8 cellular contexts compared by ENCODE assay signal in genomic region chr19:46603195-46603637, GRCh38. TPM values are rescaled to one million over a fixed set of nuclear protein-coding genes. Genes with fewer than 3 reads are reported as not detected.
DNase-seq lines count a peak whose midpoint lies in the region; ATAC-seq and TF ChIP-seq lines count a peak whose summit lies in the region.

No MANE protein-coding gene starts in this region.

- H3K4me1 ChIP-seq in Karpas-422 (ENCODE audit: low read length), result peaks cover 22% of the 10 kb centered on the region

- H3K27ac ChIP-seq in Karpas-422 (ENCODE audit: low read length) (no peak overlapping the region), coronary artery (peak overlapping the region; percentile 98 to 99)

- peaks cover 11% of the 10 kb centered on the region for H3K9me3 ChIP-seq in Karpas-422 (ENCODE audit: low read length)

- peak overlapping the region; percentile 100 for H3K9ac ChIP-seq in Karpas-422 (ENCODE audit: low read length)

- no peak overlapping the region for H2AFZ ChIP-seq in Karpas-422 (ENCODE audit: low read length)

- H3K4me3 ChIP-seq in Karpas-422 (ENCODE audit: low read length) (peak overlapping the region; percentile 98), coronary artery (peak overlapping the region; percentile 99)

- peaks cover 5% of the 10 kb centered on the region; the same call in 1 of the 2 replicates for H3K27me3 ChIP-seq in Karpas-422 (ENCODE audit: low read length)

- H4K20me1 ChIP-seq in Karpas-422 (ENCODE audit: insufficient read depth, low read depth, low read length), result peaks cover 30% of the 10 kb centered on the region; the same call in 1 of the 2 replicates

- peaks cover 40% of the 10 kb centered on the region for H3K79me2 ChIP-seq in Karpas-422 (ENCODE audit: low read length)

- peak overlapping the region in 6 of 7 donors; percentile 12 to 100 (median 67) for H3K27ac Mint-ChIP-seq in CD14-positive monocyte
- H3K27ac Mint-ChIP-seq in natural killer cell treated with Interleukin-12 subunit alpha and Interleukin-12 subunit beta and Interleukin-15 and Interleukin-18, amount 100 ng/mL, for 72 hours, result peak overlapping the region; percentile 99

- H3K27me3 Mint-ChIP-seq in CD14-positive monocyte (ENCODE audit: low read depth in 3 of 3), result peaks cover 5 to 8% (median 8%) of the 10 kb centered on the region in 3 donors
- no peaks in the 10 kb centered on the region for H3K27me3 Mint-ChIP-seq in natural killer cell treated with Interleukin-12 subunit alpha and Interleukin-12 subunit beta and Interleukin-15 and Interleukin-18, amount 100 ng/mL, for 72 hours

- DNase-seq in CD14-positive monocyte (ENCODE audit: low spot score) (no peak), Karpas-422 (peak; percentile 35), coronary artery (ENCODE audit: low spot score) (no peak), SIG-M5 treated with dmso at 0.1 percent for 504 hours (lab: John Stamatoyannopoulos, UW; ENCODE audit: unreplicated experiment) (no peak), EL (no peak)
- DNase-seq in natural killer cell treated with Interleukin-12 subunit alpha and Interleukin-12 subunit beta and Interleukin-15 and Interleukin-18, amount 100 ng/mL, for 72 hours (ENCODE audit: low spot score), result peak; percentile 44
- no peak for DNase-seq in effector CD8-positive, alpha-beta T cell (lab: John Stamatoyannopoulos, UW)

- H3K4me3 Mint-ChIP-seq in CD14-positive monocyte, result peak overlapping the region; percentile 23 to 95
- peak overlapping the region; percentile 94 for H3K4me3 Mint-ChIP-seq in natural killer cell treated with Interleukin-12 subunit alpha and Interleukin-12 subunit beta and Interleukin-15 and Interleukin-18, amount 100 ng/mL, for 72 hours

- H3K4me1 Mint-ChIP-seq in CD14-positive monocyte, result peaks cover 39% of the 10 kb centered on the region
- H3K4me1 Mint-ChIP-seq in natural killer cell treated with Interleukin-12 subunit alpha and Interleukin-12 subunit beta and Interleukin-15 and Interleukin-18, amount 100 ng/mL, for 72 hours (ENCODE audit: low read depth in 2 of 2), result peaks cover 27 to 31% of the 10 kb centered on the region in 2 donors

- peak overlapping the region; percentile 86 for H3K4me2 ChIP-seq in Karpas-422 (ENCODE audit: low read depth, low read length, poor library complexity, severe bottlenecking)

- no peak for TF ChIP-seq CTCF in CD14-positive monocyte (IDR thresholded peaks at IDR 0.05)
- no peak for TF ChIP-seq CTCF in coronary artery (IDR thresholded peaks at IDR 0.05)

- peaks cover 37 to 42% of the 10 kb centered on the region in 2 donors for H3K36me3 Mint-ChIP-seq in CD14-positive monocyte
- peaks cover 20% of the 10 kb centered on the region for H3K36me3 Mint-ChIP-seq in natural killer cell treated with Interleukin-12 subunit alpha and Interleukin-12 subunit beta and Interleukin-15 and Interleukin-18, amount 100 ng/mL, for 72 hours

- peaks cover 4 to 14% (median 11%) of the 10 kb centered on the region in 7 donors for H3K9me3 Mint-ChIP-seq in CD14-positive monocyte
- H3K9me3 Mint-ChIP-seq in natural killer cell treated with Interleukin-12 subunit alpha and Interleukin-12 subunit beta and Interleukin-15 and Interleukin-18, amount 100 ng/mL, for 72 hours, result no peaks in the 10 kb centered on the region

- no peaks in the 10 kb centered on the region for H3K9me2 ChIP-seq in Karpas-422 (replicated peaks; ENCODE audit: insufficient read depth, low read length)

- H3K36me3 ChIP-seq in Karpas-422 (ENCODE audit: insufficient read depth, low read length), result peaks cover 16% of the 10 kb centered on the region

- intact Hi-C loops in CD14-positive monocyte (cut with micrococcal nuclease), result loop anchor here in 1 of 2 donors (10.0 kb wide), 1 partner anchor 48 kb away; no protein-coding TSS in a partner anchor

- no peak for ATAC-seq in natural killer cell treated with Interleukin-12 subunit alpha and Interleukin-12 subunit beta and Interleukin-15 and Interleukin-18, amount 100 ng/mL, for 72 hours
- no peak for ATAC-seq in HG02870 (IDR thresholded peaks at IDR 0.05; ENCODE audit: unreplicated experiment)

RNA-seq across cellular contexts. Expression of gene CALM3, which starts 2.1 kb away (rescaled TPM):
- polyA plus RNA-seq in CD14-positive monocyte, result 100 to 1,000 TPM; 165 to 177 TPM
- 103 and 122 TPM in 2 replicates for total RNA-seq in Karpas-422 (2014; rRNA removed; shearing (Covaris generic); ENCODE audit: low replicate concordance)
- 100 to 1,000 TPM; 305 to 309 TPM for total RNA-seq in natural killer cell treated with Interleukin-12 subunit alpha and Interleukin-12 subunit beta and Interleukin-15 and Interleukin-18, amount 100 ng/mL, for 72 hours

RNA-seq across cellular contexts. Expression of gene PTGIR, which starts 21.7 kb away (rescaled TPM):
- polyA plus RNA-seq in CD14-positive monocyte, result 10 to 100 TPM; 12.8 to 14.1 TPM
- not detected in 2 replicates for total RNA-seq in Karpas-422 (2014; rRNA removed; shearing (Covaris generic); ENCODE audit: low replicate concordance)
- total RNA-seq in natural killer cell treated with Interleukin-12 subunit alpha and Interleukin-12 subunit beta and Interleukin-15 and Interleukin-18, amount 100 ng/mL, for 72 hours, result 1 to 10 TPM in 1 of 2 donors, under 1 TPM in 1; 0.31 to 1.7 TPM

RNA-seq across cellular contexts. Expression of gene GNG8, which starts 32.8 kb away (rescaled TPM):
- polyA plus RNA-seq in CD14-positive monocyte, result not detected
- total RNA-seq in Karpas-422 (2014; rRNA removed; shearing (Covaris generic); ENCODE audit: low replicate concordance), result not detected in 2 replicates
- total RNA-seq in natural killer cell treated with Interleukin-12 subunit alpha and Interleukin-12 subunit beta and Interleukin-15 and Interleukin-18, amount 100 ng/mL, for 72 hours, result 1 to 10 TPM in 1 of 2 donors, not detected in 1; 3.0 TPM

RNA-seq across cellular contexts. Expression of gene DACT3, which starts 57.8 kb away (rescaled TPM):
- polyA plus RNA-seq in CD14-positive monocyte, result under 1 TPM; 0.05 to 0.09 TPM
- total RNA-seq in Karpas-422 (2014; rRNA removed; shearing (Covaris generic); ENCODE audit: low replicate concordance), result 0.14 and 0.19 TPM in 2 replicates
- under 1 TPM in 1 of 2 donors, not detected in 1; 0.36 TPM for total RNA-seq in natural killer cell treated with Interleukin-12 subunit alpha and Interleukin-12 subunit beta and Interleukin-15 and Interleukin-18, amount 100 ng/mL, for 72 hours

Comparison
In these comparisons a context has a peak if more than half of its experiments do, and no peak if none do; other contexts are left out.
1. DNase-seq: peak in Karpas-422 (single experiment) and natural killer cell treated with Interleukin-12 subunit alpha and Interleukin-12 subunit beta and Interleukin-15 and Interleukin-18, amount 100 ng/mL, for 72 hours (single experiment); none in CD14-positive monocyte (single experiment), coronary artery (single experiment), effector CD8-positive, alpha-beta T cell (single experiment), SIG-M5 treated with dmso at 0.1 percent for 504 hours (single experiment) and EL (single experiment).